Comparison of ENCODE assay signal across 28 cellular contexts in genomic region chr16:51670527-51670926, GRCh38.
A peak's percentile ranks its signal among the peaks of the same experiment; 100 is the strongest.
DNase-seq lines count a peak whose midpoint lies in the region; ATAC-seq, FAIRE-seq and TF ChIP-seq lines count a peak whose summit lies in the region.
"Had no signal": no experiment of that assay in that cellular context is flagged by ENCODE, and none has a peak within 500 bp of the region (broad histone marks: within the 10 kb centered on the region; RNA-seq: fewer than 3 reads in every experiment).

No MANE protein-coding gene starts in this region.

- no peaks in the 10 kb centered on the region for H3K23me2 ChIP-seq in H1 (ENCODE audit: low read depth, low read length)

- no peak for FAIRE-seq in H1 (lab: Jason Lieb, UNC)
- FAIRE-seq: A204.1, GM12878, GM12892, GM18507 had no signal

- WGBS in H1 (ENCODE audit: extremely low coverage in 1 of 2, insufficient coverage in 1 of 2, insufficient read length in 1 of 2, insufficient replicate concordance in 2 of 2, low coverage in 1 of 2, low lambda C conversion rate in 2 of 2, missing lambda C conversion rate in 1 of 2), 2 experiments = 94% methylated on average over 3 of the region's 3 CpGs; no CpG with 5 or more reads in 1 of the 2 experiments
- WGBS in mesendoderm (ENCODE audit: extremely low coverage, insufficient coverage, low lambda C conversion rate) = no CpG with 5 or more reads among the region's 3 CpGs
- 82% methylated on average over 3 of the region's 3 CpGs for WGBS in mesenchymal stem cell

- H3K27me3 ChIP-seq in H1 (replicated peaks in 1 of 4; ENCODE audit: control insufficient read depth in 3 of 4, extremely low read depth in 1 of 4, insufficient read depth in 3 of 4, low read length in 3 of 4) (no peaks in the 10 kb centered on the region), mesendoderm (ENCODE audit: insufficient read depth, low read length, poor library complexity) (no peaks in the 10 kb centered on the region), neural progenitor cell (no peaks in the 10 kb centered on the region), mesenchymal stem cell (ENCODE audit: control insufficient read depth in 1 of 2, insufficient read depth in 1 of 2, low read length in 2 of 2) (peaks cover 0 to 10% of the 10 kb centered on the region in 2 experiments)
- H3K27me3 ChIP-seq: BLaER1 had no signal

- TF ChIP-seq CTCF in H1 (IDR thresholded peaks at IDR 0.05; ENCODE audit: control extremely low read depth in 1 of 3, insufficient read depth in 1 of 3, low read depth in 1 of 3, low read length in 3 of 3) (no peak), neural progenitor cell (IDR thresholded peaks at IDR 0.05) (no peak)

- no peak for TF ChIP-seq POLR2A in H1 (IDR thresholded peaks at IDR 0.05; ENCODE audit: control extremely low read depth in 1 of 2, low read depth in 2 of 2, low read length in 2 of 2)

- no peaks in the 10 kb centered on the region for H3K79me2 ChIP-seq in H1 (ENCODE audit: control insufficient read depth in 1 of 2, insufficient read depth in 2 of 2, low read length in 2 of 2)
- no peaks in the 10 kb centered on the region for H3K79me2 ChIP-seq in mesendoderm (ENCODE audit: control insufficient read depth, insufficient read depth, low read length)
- no peaks in the 10 kb centered on the region for H3K79me2 ChIP-seq in neural progenitor cell (ENCODE audit: low read depth)

- no peak for TF ChIP-seq RAD21 in H1 (IDR thresholded peaks at IDR 0.05 in 1 of 2, conservative IDR thresholded peaks at IDR 0.05 in 1 of 2; ENCODE audit: low read depth in 2 of 2, low read length in 2 of 2)

- no peak overlapping the region for H3K4me2 ChIP-seq in H1 (ENCODE audit: insufficient read depth in 1 of 2, low read depth in 2 of 2, low read length in 2 of 2)
- H3K4me2 ChIP-seq in mesendoderm (ENCODE audit: low read length) = no peak overlapping the region
- H3K4me2 ChIP-seq in neural progenitor cell = peak overlapping the region; percentile 70
- H3K4me2 ChIP-seq in mesenchymal stem cell (ENCODE audit: low read length, poor library complexity, severe bottlenecking) = no peak overlapping the region
- H3K4me2 ChIP-seq: BLaER1 had no signal

- H3K4me1 ChIP-seq in H1 (replicated peaks in 1 of 4; ENCODE audit: control insufficient read depth in 3 of 4, insufficient read depth in 4 of 4, low read length in 3 of 4) (peaks cover 0 to 1% (median 0%) of the 10 kb centered on the region in 4 experiments; a peak in 2 of 7 replicates), mesendoderm (ENCODE audit: control insufficient read depth, low read depth, low read length) (peaks cover 2% of the 10 kb centered on the region), neural progenitor cell (peaks cover 61% of the 10 kb centered on the region), mesenchymal stem cell (ENCODE audit: control insufficient read depth, insufficient read depth, low read depth, low read length) (no peaks in the 10 kb centered on the region)
- H3K4me1 ChIP-seq: BE2C, BLaER1 had no signal

- H2BK120ac ChIP-seq in H1 (replicated peaks; ENCODE audit: low read depth, low read length) (no peak overlapping the region), mesendoderm (ENCODE audit: low read depth, low read length) (no peak overlapping the region), mesenchymal stem cell (ENCODE audit: low read depth, low read length) (no peak overlapping the region)

- H4K8ac ChIP-seq in H1 (ENCODE audit: extremely low read depth, insufficient read depth, low read length) (no peak overlapping the region), mesendoderm (ENCODE audit: low read depth, low read length) (no peak overlapping the region), mesenchymal stem cell (ENCODE audit: low read length) (no peak overlapping the region)

- peaks cover 38% of the 10 kb centered on the region for H3F3A ChIP-seq in neural progenitor cell (ENCODE audit: low read depth)

- H3K4me3 ChIP-seq in H1 (ENCODE audit: extremely low read depth in 1 of 4, insufficient read depth in 2 of 4, low read depth in 3 of 4, low read length in 4 of 4) = no peak overlapping the region
- no peak overlapping the region for H3K4me3 ChIP-seq in mesendoderm (ENCODE audit: low read length)
- H3K4me3 ChIP-seq in neural progenitor cell = peak overlapping the region; percentile 17
- no peak overlapping the region for H3K4me3 ChIP-seq in mesenchymal stem cell (ENCODE audit: insufficient read depth in 1 of 2, low read depth in 1 of 2, low read length in 2 of 2)
- H3K4me3 ChIP-seq: BLaER1, GM12878 had no signal

- ATAC-seq in activated naive CD8-positive, alpha-beta T cell treated with anti-CD3 and anti-CD28 coated beads, Interleukin-2, amount 50 U/mL, for 24 hours = no peak
- no peak for ATAC-seq in HG03432 (IDR thresholded peaks at IDR 0.05; ENCODE audit: unreplicated experiment)
- ATAC-seq: GM12878 had no signal

- H3K14ac ChIP-seq in H1 (ENCODE audit: insufficient read length) = no peak overlapping the region
- H3K14ac ChIP-seq in mesenchymal stem cell (ENCODE audit: low read length in 2 of 2) = no peak overlapping the region

- H3K27ac ChIP-seq in H1 (ENCODE audit: low read depth, low read length) = no peak overlapping the region
- H3K27ac ChIP-seq in mesendoderm (ENCODE audit: low read depth, low read length) = no peak overlapping the region
- peak overlapping the region; percentile 81 for H3K27ac ChIP-seq in neural progenitor cell
- no peak overlapping the region for H3K27ac ChIP-seq in mesenchymal stem cell (ENCODE audit: low read length, poor library complexity, severe bottlenecking)
- H3K27ac ChIP-seq: BLaER1 had no signal

- H3K79me1 ChIP-seq in H1 (ENCODE audit: low read depth, low read length) (no peaks in the 10 kb centered on the region), mesendoderm (ENCODE audit: low read length) (no peaks in the 10 kb centered on the region), mesenchymal stem cell (replicated peaks; ENCODE audit: low read length, poor library complexity, severe bottlenecking) (no peaks in the 10 kb centered on the region)

- H4K20me1 ChIP-seq in H1 (replicated peaks in 1 of 2; ENCODE audit: control insufficient read depth in 1 of 2, insufficient read depth in 2 of 2, low read length in 2 of 2) (no peaks in the 10 kb centered on the region), neural progenitor cell (ENCODE audit: low read depth) (no peaks in the 10 kb centered on the region)
- H4K20me1 ChIP-seq: BLaER1 had no signal

- H4K5ac ChIP-seq in H1 (ENCODE audit: insufficient read length, low read depth, low read length) (no peak overlapping the region), mesendoderm (ENCODE audit: low read length) (no peak overlapping the region)

- no peak overlapping the region for H2BK20ac ChIP-seq in H1 (ENCODE audit: low read length)

- no peak overlapping the region for H3K56ac ChIP-seq in H1 (replicated peaks; ENCODE audit: insufficient read length, low read depth, low read length)
- H3K56ac ChIP-seq in mesendoderm (ENCODE audit: low read length) = no peak overlapping the region

- no peak overlapping the region for H3K4me3 Mint-ChIP-seq in neural progenitor cell
- H3K4me3 Mint-ChIP-seq in activated naive CD8-positive, alpha-beta T cell treated with anti-CD3 and anti-CD28 coated beads, Interleukin-2, amount 50 U/mL, for 24 hours = no peak overlapping the region
- H3K4me3 Mint-ChIP-seq: CD14-positive monocyte; CD4-positive, alpha-beta memory T cell; CD4-positive, CD25-positive, alpha-beta regulatory T cell; CD8-positive, alpha-beta memory T cell had no signal

- H3K9me3 Mint-ChIP-seq in neural progenitor cell = no peaks in the 10 kb centered on the region
- peaks cover 7% of the 10 kb centered on the region for H3K9me3 Mint-ChIP-seq in activated naive CD8-positive, alpha-beta T cell treated with anti-CD3 and anti-CD28 coated beads, Interleukin-2, amount 50 U/mL, for 24 hours

- POLR2A ChIA-PET in H1 (lab: Charles Lee; ENCODE audit: partially characterized antibody) = interaction anchor here (0.6 kb wide), 1 partner anchor 666 kb away, joined by 4 read pairs; no protein-coding TSS in a partner anchor

- H2BK5ac ChIP-seq in H1 (ENCODE audit: low read depth, low read length) (no peak overlapping the region), mesendoderm (ENCODE audit: low read length) (no peak overlapping the region), mesenchymal stem cell (ENCODE audit: low read depth, low read length, poor library complexity, severe bottlenecking) (no peak overlapping the region)

- H4K91ac ChIP-seq in H1 (replicated peaks; ENCODE audit: insufficient read length, low read length) (no peak overlapping the region), mesenchymal stem cell (ENCODE audit: low read length) (no peak overlapping the region)

- H2AK5ac ChIP-seq in H1 (ENCODE audit: low read depth, low read length) (no peak overlapping the region), mesendoderm (ENCODE audit: low read length) (no peak overlapping the region), mesenchymal stem cell (ENCODE audit: low read length, severe bottlenecking) (no peak overlapping the region)

- CTCF ChIA-PET in H1 (lab: Charles Lee; ENCODE audit: partially characterized antibody) = interaction anchor here (0.6 to 1.2 kb wide), 3 partner anchors 15 to 698 kb away, joined by 3 to 4 read pairs (median 4); no protein-coding TSS in a partner anchor

- no peak overlapping the region for H2BK15ac ChIP-seq in H1 (ENCODE audit: low read length)
- H2BK15ac ChIP-seq in mesendoderm (replicated peaks; ENCODE audit: low read depth) = no peak overlapping the region
- no peak overlapping the region for H2BK15ac ChIP-seq in mesenchymal stem cell (ENCODE audit: low read depth, poor library complexity, severe bottlenecking)

- H2BK12ac ChIP-seq in H1 (ENCODE audit: low read depth, low read length) (no peak overlapping the region), mesenchymal stem cell (ENCODE audit: low read length in 2 of 2) (no peak overlapping the region)

- H3K9me3 ChIP-seq in H1 (ENCODE audit: insufficient read depth in 2 of 2, low read depth in 1 of 2, low read length in 1 of 2) (no peaks in the 10 kb centered on the region), neural progenitor cell (ENCODE audit: low read depth) (no peaks in the 10 kb centered on the region), mesenchymal stem cell (ENCODE audit: control insufficient read depth, low read length) (no peaks in the 10 kb centered on the region)
- H3K9me3 ChIP-seq: BE2C, BLaER1 had no signal

- no peak for DNase-seq in H1 (ENCODE audit: low read depth in 1 of 2, low spot score in 2 of 2)
- peak; percentile 90 for DNase-seq in mesendoderm
- DNase-seq in neural progenitor cell (ENCODE audit: low spot score) = peak; percentile 72
- no peak for DNase-seq in mesenchymal stem cell
- DNase-seq in activated CD4-positive, CD25-positive, alpha-beta regulatory T cell treated with anti-CD3 and anti-CD28 coated beads, Interleukin-2, amount 50 U/mL, for 72 hours = no peak
- no peak for DNase-seq in activated naive CD8-positive, alpha-beta T cell treated with anti-CD3 and anti-CD28 coated beads, Interleukin-2, amount 50 U/mL, for 24 hours
- DNase-seq: 8988T; ACHN; BE2C; C1 segment of cervical spinal cord; CD4-positive, alpha-beta memory T cell; CD4-positive, CD25-positive, alpha-beta regulatory T cell; CD8-positive, alpha-beta memory T cell; COR-L47; DMS 273 treated with DMSO at 0.1 percent for 48 hours; DMS153; DMS53; DMS79; DND-41; EL; GDM1 had no signal

- no peaks in the 10 kb centered on the region for H3K36me3 Mint-ChIP-seq in neural progenitor cell
- no peaks in the 10 kb centered on the region for H3K36me3 Mint-ChIP-seq in activated naive CD8-positive, alpha-beta T cell treated with anti-CD3 and anti-CD28 coated beads, Interleukin-2, amount 50 U/mL, for 24 hours (ENCODE audit: low read depth)
- H3K36me3 Mint-ChIP-seq: CD14-positive monocyte; CD4-positive, alpha-beta memory T cell; CD4-positive, CD25-positive, alpha-beta regulatory T cell had no signal

- peaks cover 5% of the 10 kb centered on the region for H3K27me3 Mint-ChIP-seq in neural progenitor cell (ENCODE audit: insufficient read depth, low read depth)
- no peaks in the 10 kb centered on the region for H3K27me3 Mint-ChIP-seq in activated naive CD8-positive, alpha-beta T cell treated with anti-CD3 and anti-CD28 coated beads, Interleukin-2, amount 50 U/mL, for 24 hours
- H3K27me3 Mint-ChIP-seq: CD4-positive, alpha-beta memory T cell; CD4-positive, CD25-positive, alpha-beta regulatory T cell; CD8-positive, alpha-beta memory T cell had no signal

- peaks cover 2% of the 10 kb centered on the region for H3K4me1 Mint-ChIP-seq in neural progenitor cell
- no peaks in the 10 kb centered on the region for H3K4me1 Mint-ChIP-seq in activated naive CD8-positive, alpha-beta T cell treated with anti-CD3 and anti-CD28 coated beads, Interleukin-2, amount 50 U/mL, for 24 hours
- H3K4me1 Mint-ChIP-seq: CD14-positive monocyte; CD4-positive, alpha-beta memory T cell; CD4-positive, CD25-positive, alpha-beta regulatory T cell; CD8-positive, alpha-beta memory T cell had no signal

- H3K18ac ChIP-seq in H1 (ENCODE audit: extremely low read depth, low read length) (no peak overlapping the region), mesendoderm (ENCODE audit: low read length) (no peak overlapping the region), mesenchymal stem cell (ENCODE audit: low read depth in 1 of 2, low read length in 2 of 2) (no peak overlapping the region)

- H3K23ac ChIP-seq in H1 (ENCODE audit: insufficient read length) = no peak overlapping the region
- no peak overlapping the region for H3K23ac ChIP-seq in mesendoderm (ENCODE audit: low read length)
- H3K23ac ChIP-seq in mesenchymal stem cell (ENCODE audit: low read length in 2 of 2) = no peak overlapping the region

- no peak overlapping the region for H3K4ac ChIP-seq in H1 (replicated peaks; ENCODE audit: insufficient read length, low read depth, low read length)
- no peak overlapping the region for H3K4ac ChIP-seq in mesendoderm (ENCODE audit: low read depth, low read length)
- H3K4ac ChIP-seq in mesenchymal stem cell (ENCODE audit: low read depth in 1 of 2, low read length in 2 of 2) = no peak overlapping the region

- H3K9ac ChIP-seq in H1 (replicated peaks in 1 of 4; ENCODE audit: extremely low read depth in 1 of 4, low read depth in 3 of 4, low read length in 3 of 4) = no peak overlapping the region
- no peak overlapping the region for H3K9ac ChIP-seq in mesendoderm (ENCODE audit: low read length)
- H3K9ac ChIP-seq in neural progenitor cell = no peak overlapping the region
- no peak overlapping the region for H3K9ac ChIP-seq in mesenchymal stem cell (ENCODE audit: low read length)
- H3K9ac ChIP-seq: BLaER1 had no signal

- H2AFZ ChIP-seq in H1 (ENCODE audit: low read length) (no peak overlapping the region), neural progenitor cell (replicated peaks) (no peak overlapping the region), mesenchymal stem cell (ENCODE audit: low read depth, low read length) (no peak overlapping the region)

- no peak for TF ChIP-seq EP300 in H1 (IDR thresholded peaks at IDR 0.05; ENCODE audit: borderline replicate concordance in 1 of 2, low read depth in 2 of 2, low read length in 2 of 2)

- H3K36me3 ChIP-seq in H1 (ENCODE audit: control insufficient read depth in 2 of 4, insufficient read depth in 4 of 4, low read length in 3 of 4) = no peaks in the 10 kb centered on the region
- no peaks in the 10 kb centered on the region for H3K36me3 ChIP-seq in mesendoderm (ENCODE audit: control insufficient read depth, insufficient read depth, low read length)
- no peaks in the 10 kb centered on the region for H3K36me3 ChIP-seq in neural progenitor cell
- no peaks in the 10 kb centered on the region for H3K36me3 ChIP-seq in mesenchymal stem cell (ENCODE audit: control insufficient read depth in 1 of 2, insufficient read depth in 2 of 2, low read depth in 1 of 2, low read length in 2 of 2)
- H3K36me3 ChIP-seq: BE2C, BLaER1 had no signal

- H3K27ac Mint-ChIP-seq in neural progenitor cell = no peak overlapping the region
- H3K27ac Mint-ChIP-seq in activated naive CD8-positive, alpha-beta T cell treated with anti-CD3 and anti-CD28 coated beads, Interleukin-2, amount 50 U/mL, for 24 hours = no peak overlapping the region
- H3K27ac Mint-ChIP-seq: CD14-positive monocyte; CD4-positive, alpha-beta memory T cell; CD8-positive, alpha-beta memory T cell had no signal

Comparison
In these comparisons a context has a peak if more than half of its experiments do, and no peak if none do; other contexts are left out.
1. DNase-seq: peak in mesendoderm (single experiment) and neural progenitor cell (single experiment); none in H1 (0 of 2), mesenchymal stem cell (single experiment), activated CD4-positive, CD25-positive, alpha-beta regulatory T cell treated with anti-CD3 and anti-CD28 coated beads, Interleukin-2, amount 50 U/mL, for 72 hours (single experiment) and activated naive CD8-positive, alpha-beta T cell treated with anti-CD3 and anti-CD28 coated beads, Interleukin-2, amount 50 U/mL, for 24 hours (single experiment).